In genomic region chr11:32023370-32023964, GRCh38 we compare ENCODE assay signal across 22 cellular contexts.
"Had no signal": no experiment of that assay in that cellular context is flagged by ENCODE, and none has a peak within 500 bp of the region (broad histone marks: within the 10 kb centered on the region; RNA-seq: fewer than 3 reads in every experiment).

No MANE protein-coding gene starts in this region.

- ATAC-seq: activated CD8-positive, alpha-beta T cell treated with anti-CD3 and anti-CD28 coated beads, Interleukin-2, amount 10 ng/mL, durations not matched to agents 7 days and 5 days; activated T-cell treated with anti-CD3 and anti-CD28 coated beads, Interleukin-2, amount 50 U/mL, for 4 hours; foreskin keratinocyte; left lung had no signal

- H3K36me3 ChIP-seq: breast epithelium, left lung, neutrophil, right atrium auricular region, stomach, thoracic aorta, upper lobe of left lung had no signal

- DNase-seq: activated CD4-positive, alpha-beta T cell treated with anti-CD3 and anti-CD28 coated beads, Interleukin-2, amount 10 ng/mL, durations not matched to agents 24 days and 14 days; activated CD8-positive, alpha-beta memory T cell treated with anti-CD3 and anti-CD28 coated beads, Interleukin-2, amount 50 U/mL, for 4 hours; activated CD8-positive, alpha-beta T cell treated with anti-CD3 and anti-CD28 coated beads, Interleukin-2, amount 10 ng/mL, durations not matched to agents 7 days and 5 days; activated naive CD4-positive, alpha-beta T cell treated with anti-CD3 and anti-CD28 coated beads for 36 hours; activated T-cell treated with anti-CD3 and anti-CD28 coated beads, Interleukin-2, amount 50 U/mL, for 4 hours; aorta; foreskin keratinocyte; kidney; left lung; midbrain; naive B cell; small intestine; stimulated activated CD4-positive, alpha-beta T cell treated with anti-CD3 and anti-CD28 coated beads, Interleukin-15, amount 100 ng/mL, for 24 hours; stimulated activated CD4-positive, alpha-beta T cell treated with anti-CD3 and anti-CD28 coated beads, Interleukin-2, amount 100 ng/mL, for 48 hours; stomach; upper lobe of left lung had no signal

- H3K36me3 Mint-ChIP-seq: naive B cell had no signal

- H3K27ac Mint-ChIP-seq: activated CD4-positive, alpha-beta T cell treated with anti-CD3 and anti-CD28 coated beads, Interleukin-2, amount 10 ng/mL, durations not matched to agents 24 days and 14 days; activated CD8-positive, alpha-beta T cell treated with anti-CD3 and anti-CD28 coated beads, Interleukin-2, amount 10 ng/mL, durations not matched to agents 7 days and 5 days; activated naive CD4-positive, alpha-beta T cell treated with anti-CD3 and anti-CD28 coated beads for 36 hours; naive B cell; progenitor cell of endocrine pancreas; T-helper 1 cell treated with Interleukin-12 subunit alpha and Interleukin-12 subunit beta and Interleukin-4 antibody, amounts not matched to agents 30 μg/mL and 1 μg/mL, for 36 hours had no signal

- H3K4me1 Mint-ChIP-seq: activated CD4-positive, alpha-beta T cell treated with anti-CD3 and anti-CD28 coated beads, Interleukin-2, amount 10 ng/mL, durations not matched to agents 24 days and 14 days; naive B cell had no signal

- H3K4me1 ChIP-seq: breast epithelium, foreskin keratinocyte, left lung, right atrium auricular region, stomach, upper lobe of left lung had no signal

- H3K27ac ChIP-seq: breast epithelium, foreskin keratinocyte, left lung, neutrophil, right atrium auricular region, stomach, thoracic aorta, upper lobe of left lung had no signal

- H3K27me3 ChIP-seq: foreskin keratinocyte, right atrium auricular region, upper lobe of left lung had no signal

- H3K9me3 ChIP-seq: breast epithelium, left lung, neutrophil, right atrium auricular region, stomach, thoracic aorta, upper lobe of left lung had no signal

- H3K4me3 ChIP-seq: breast epithelium, left lung, right atrium auricular region, stomach, thoracic aorta, upper lobe of left lung had no signal

- H3K4me3 Mint-ChIP-seq: activated CD4-positive, alpha-beta T cell treated with anti-CD3 and anti-CD28 coated beads, Interleukin-2, amount 10 ng/mL, durations not matched to agents 24 days and 14 days; activated CD8-positive, alpha-beta T cell treated with anti-CD3 and anti-CD28 coated beads, Interleukin-2, amount 10 ng/mL, durations not matched to agents 7 days and 5 days; activated naive CD4-positive, alpha-beta T cell treated with anti-CD3 and anti-CD28 coated beads for 36 hours; activated T-cell treated with anti-CD3 and anti-CD28 coated beads, Interleukin-2, amount 50 U/mL, for 4 hours; naive B cell; T-helper 1 cell treated with Interleukin-12 subunit alpha and Interleukin-12 subunit beta and Interleukin-4 antibody, amounts not matched to agents 30 μg/mL and 1 μg/mL, for 36 hours had no signal

- H3K9me3 Mint-ChIP-seq: activated CD4-positive, alpha-beta T cell treated with anti-CD3 and anti-CD28 coated beads, Interleukin-2, amount 10 ng/mL, durations not matched to agents 24 days and 14 days; activated naive CD4-positive, alpha-beta T cell treated with anti-CD3 and anti-CD28 coated beads for 36 hours; activated T-cell treated with anti-CD3 and anti-CD28 coated beads, Interleukin-2, amount 50 U/mL, for 4 hours; T-helper 1 cell treated with Interleukin-12 subunit alpha and Interleukin-12 subunit beta and Interleukin-4 antibody, amounts not matched to agents 30 μg/mL and 1 μg/mL, for 36 hours had no signal
